21 cellular contexts compared by ENCODE assay signal in genomic region chrX:13260598-13260997, GRCh38. TPM values are rescaled to one million over a fixed set of nuclear protein-coding genes. Genes with fewer than 3 reads are reported as not detected.
DNase-seq lines count a peak whose midpoint lies in the region; ATAC-seq, FAIRE-seq and TF ChIP-seq lines count a peak whose summit lies in the region.
"Had no signal": no experiment of that assay in that cellular context is flagged by ENCODE, and none has a peak within 500 bp of the region (broad histone marks: within the 10 kb centered on the region; RNA-seq: fewer than 3 reads in every experiment).

No MANE protein-coding gene starts in this region.

- H3K27ac ChIP-seq in colonic mucosa = peak overlapping the region; percentile 52
- H3K27ac ChIP-seq in mucosa of rectum (ENCODE audit: low read depth in 2 of 2, low read length in 2 of 2) = peak overlapping the region; percentile 62 to 65
- H3K27ac ChIP-seq: BLaER1 had no signal

- H3K36me3 ChIP-seq in colonic mucosa = no peaks in the 10 kb centered on the region
- H3K36me3 ChIP-seq in mucosa of rectum (ENCODE audit: control insufficient read depth in 2 of 2, insufficient read depth in 2 of 2, low read length in 2 of 2) = no peaks in the 10 kb centered on the region
- H3K36me3 ChIP-seq: BLaER1 had no signal

- no peak for TF ChIP-seq POLR2A in GM12892 (IDR thresholded peaks at IDR 0.05; ENCODE audit: low read depth, low read length)

- TF ChIP-seq CTCF in colonic mucosa (IDR thresholded peaks at IDR 0.05) (no peak), D721Med (IDR thresholded peaks at IDR 0.05; ENCODE audit: insufficient read depth, missing control alignments) (no peak)

- H3K9me3 ChIP-seq in colonic mucosa (no peaks in the 10 kb centered on the region), mucosa of rectum (ENCODE audit: control insufficient read depth in 2 of 2, low read length in 2 of 2) (no peaks in the 10 kb centered on the region)

- no peaks in the 10 kb centered on the region for H3K4me1 ChIP-seq in colonic mucosa
- peaks cover 0 to 12% of the 10 kb centered on the region in 2 donors for H3K4me1 ChIP-seq in mucosa of rectum (ENCODE audit: control insufficient read depth in 2 of 2, insufficient read depth in 2 of 2, low read length in 2 of 2)

- H3K4me3 ChIP-seq in colonic mucosa (no peak overlapping the region), mucosa of rectum (ENCODE audit: low read length in 2 of 2) (no peak overlapping the region)
- H3K4me3 ChIP-seq: BLaER1, GM23338 had no signal

- intact Hi-C loops in colonic mucosa (cut with DNase I) = no loop called here

- H3K9ac ChIP-seq in colonic mucosa (ENCODE audit: low read depth in 2 of 2, low read length in 2 of 2) (peak overlapping the region in 1 of 2 donors; percentile 41), mucosa of rectum (ENCODE audit: low read depth in 1 of 2, low read length in 2 of 2) (no peak overlapping the region)
- H3K9ac ChIP-seq: BLaER1 had no signal

- DNase-seq in GM12892 (ENCODE audit: insufficient read length) = no peak
- DNase-seq in colonic mucosa = no peak
- DNase-seq in NCI-H1694 treated with DMSO at 0.1 percent for 48 hours (lab: John Stamatoyannopoulos, UW) = no peak
- no peak for DNase-seq in effector CD4-positive, alpha-beta T cell
- no peak for DNase-seq in D721Med (ENCODE audit: insufficient read length, low spot score)
- DNase-seq: 8988T; CD4-positive, alpha-beta memory T cell; DMS79 treated with DMSO at 0.1 percent for 48 hours; GF-D8; HCEC 1CT; IMR-90 had no signal

- FAIRE-seq in GM12892 (lab: Jason Lieb, UNC) (peak; percentile 90), D721Med (lab: Jason Lieb, UNC) (no peak)
- FAIRE-seq: GM19239, H54, HTR-8/SVneo had no signal

- no peak for ATAC-seq in GM19351 (IDR thresholded peaks at IDR 0.05; ENCODE audit: unreplicated experiment)
- ATAC-seq: GM23338 had no signal

- H3K27me3 ChIP-seq in colonic mucosa (no peaks in the 10 kb centered on the region), mucosa of rectum (ENCODE audit: control insufficient read depth in 2 of 2, insufficient read depth in 2 of 2, low read length in 2 of 2) (peaks cover 0 to 3% of the 10 kb centered on the region in 2 donors)
- H3K27me3 ChIP-seq: BLaER1 had no signal

RNA-seq across cellular contexts. Expression of gene ATXN3L, which starts 59.3 kb away (rescaled TPM):
- 1.1 TPM for polyA plus RNA-seq in GM12892 (2012; ENCODE audit: missing spikeins)
- total RNA-seq in colonic mucosa = not detected
- total RNA-seq: A673; CD4-positive, alpha-beta memory T cell; GM23338; IMR-90 had no signal
- polyA plus RNA-seq: AG04450; CD14-positive monocyte; CD4-positive, alpha-beta memory T cell; GM23338; IMR-90 had no signal
